ENCODE assay signal across 2 cellular contexts in genomic region chr2:4679391-4679790, GRCh38.
TF ChIP-seq lines count a peak whose summit lies in the region.

No MANE protein-coding gene starts in this region.

TF ChIP-seq in GM12891, 5 proteins besides CTCF, POLR2A, EP300 and RAD21 (continued from another document):
- no peak for TF ChIP-seq POLR2AphosphoS5 (IDR thresholded peaks at IDR 0.05; ENCODE audit: low read depth, low read length)
- no peak for TF ChIP-seq PAX5 (IDR thresholded peaks at IDR 0.05; ENCODE audit: insufficient read depth, low read length, severe bottlenecking)
- no peak for TF ChIP-seq TAF1 (IDR thresholded peaks at IDR 0.05; ENCODE audit: low read depth, low read length)
TF ChIP-seq in GM12891: peak in this region for 0.

TF ChIP-seq in IMR-90, 13 proteins besides CTCF, POLR2A, EP300 and RAD21 (continued from another document):
- no peak for TF ChIP-seq CEBPB (IDR thresholded peaks at IDR 0.05; ENCODE audit: low read depth, low read length)
- no peak for TF ChIP-seq NFE2L2 (IDR thresholded peaks at IDR 0.05; ENCODE audit: low read depth, low read length)
- no peak for TF ChIP-seq RCOR1 (IDR thresholded peaks at IDR 0.05; ENCODE audit: insufficient replicate concordance, low read length)
- TF ChIP-seq BHLHE40 (IDR thresholded peaks at IDR 0.05; ENCODE audit: low read depth, low read length), result no peak
- no peak for TF ChIP-seq SMC3 (IDR thresholded peaks at IDR 0.05; ENCODE audit: low read depth, low read length)
- TF ChIP-seq ELK1 (IDR thresholded peaks at IDR 0.05; ENCODE audit: borderline replicate concordance, low read depth, low read length), result no peak
- TF ChIP-seq MAFK (IDR thresholded peaks at IDR 0.05; ENCODE audit: low read depth, low read length), result no peak
- no peak for TF ChIP-seq USF2 (IDR thresholded peaks at IDR 0.05; ENCODE audit: low read depth, low read length)
- no peak for TF ChIP-seq MAZ (IDR thresholded peaks at IDR 0.05; ENCODE audit: borderline replicate concordance, low read depth, low read length)
- no peak for TF ChIP-seq MXI1 (IDR thresholded peaks at IDR 0.05; ENCODE audit: borderline replicate concordance, low read depth, low read length)
- no peak for TF ChIP-seq FOS (IDR thresholded peaks at IDR 0.05; ENCODE audit: low read depth, low read length)
- no peak for TF ChIP-seq CHD1 (IDR thresholded peaks at IDR 0.05; ENCODE audit: low read depth, low read length)
